Comparison of ENCODE assay signal across 10 cellular contexts in genomic region chr6:50819906-50820589, GRCh38. TPM values are rescaled to one million over a fixed set of nuclear protein-coding genes. Genes with fewer than 3 reads are reported as not detected.
DNase-seq lines count a peak whose midpoint lies in the region; FAIRE-seq and TF ChIP-seq lines count a peak whose summit lies in the region.
"Had no signal": no experiment of that assay in that cellular context is flagged by ENCODE, and none has a peak within 500 bp of the region (broad histone marks: within the 10 kb centered on the region; RNA-seq: fewer than 3 reads in every experiment).

No MANE protein-coding gene starts in this region.

- H3K4me3 Mint-ChIP-seq in H9 (peak overlapping the region; percentile 44 to 82), chondrocyte (ENCODE audit: unreplicated experiment) (peak overlapping the region; percentile 98)

- H4K20me1 ChIP-seq in H9 (ENCODE audit: control insufficient read depth, insufficient read depth, insufficient read length), result no peaks in the 10 kb centered on the region

- no peak overlapping the region for H3K14ac ChIP-seq in H9 (ENCODE audit: insufficient read depth, low read length)

- H3K9me3 Mint-ChIP-seq in H9 (peaks cover 0 to 14% of the 10 kb centered on the region in 2 experiments; a peak in 2 of 5 replicates), chondrocyte (ENCODE audit: low read depth) (no peaks in the 10 kb centered on the region)

- H3K36me3 ChIP-seq in muscle layer of colon (ENCODE audit: insufficient read depth, low read length) (no peaks in the 10 kb centered on the region), tibial artery (no peaks in the 10 kb centered on the region)

- no peak overlapping the region for H3T11ph ChIP-seq in H9 (ENCODE audit: low read length)

- H3K4ac ChIP-seq in H9 (ENCODE audit: low read depth, low read length), result no peak overlapping the region

- H3K4me1 Mint-ChIP-seq in H9 (peaks cover 45 to 64% of the 10 kb centered on the region in 2 experiments), chondrocyte (ENCODE audit: low read depth) (peaks cover 68% of the 10 kb centered on the region)

- H3K9me3 ChIP-seq in H9 (ENCODE audit: control insufficient read depth, low read depth, low read length) (no peaks in the 10 kb centered on the region), muscle layer of colon (ENCODE audit: low read length) (no peaks in the 10 kb centered on the region), tibial artery (no peaks in the 10 kb centered on the region)

- peak overlapping the region; percentile 49 for H3K27ac ChIP-seq in 22Rv1
- H3K27ac ChIP-seq in H9 (ENCODE audit: insufficient read length, low read depth, low read length), result no peak overlapping the region
- H3K27ac ChIP-seq in muscle layer of colon (ENCODE audit: low read depth, low read length), result no peak overlapping the region
- H3K27ac ChIP-seq in tibial artery, result no peak overlapping the region
- H3K27ac ChIP-seq: C4-2B, parathyroid adenoma had no signal

- H3K4me3 ChIP-seq in muscle layer of colon (ENCODE audit: low read depth in 1 of 2, low read length in 2 of 2) (peak overlapping the region; percentile 12 to 23), tibial artery (peak overlapping the region in 1 of 2 donors; percentile 37)

- no peak for TF ChIP-seq CTCF in 22Rv1 (IDR thresholded peaks at IDR 0.05)
- TF ChIP-seq CTCF in H9 (conservative IDR thresholded peaks at IDR 0.05), result no peak
- TF ChIP-seq CTCF in chondrocyte (IDR thresholded peaks at IDR 0.05), result no peak
- no peak for TF ChIP-seq CTCF in tibial artery (IDR thresholded peaks at IDR 0.05)

- H2BK5ac ChIP-seq in H9 (ENCODE audit: insufficient read length, low read length), result no peak overlapping the region

- H3K27me3 Mint-ChIP-seq in H9 (ENCODE audit: low read depth) (peaks cover 98% of the 10 kb centered on the region), chondrocyte (ENCODE audit: low read depth) (peaks cover 2% of the 10 kb centered on the region)

- H2AK5ac ChIP-seq in H9 (ENCODE audit: insufficient read length, low read length), result no peak overlapping the region

- H3K4me1 ChIP-seq in H9 (ENCODE audit: insufficient read depth, low read length) (peaks cover 4% of the 10 kb centered on the region; the same call in 1 of the 2 replicates), muscle layer of colon (ENCODE audit: insufficient read depth, low read length) (peaks cover 13% of the 10 kb centered on the region), tibial artery (peaks cover 0 to 28% (median 19%) of the 10 kb centered on the region in 4 donors)
- H3K4me1 ChIP-seq: parathyroid adenoma had no signal

- no peak overlapping the region for H2BK20ac ChIP-seq in H9 (ENCODE audit: low read depth, low read length, poor library complexity, severe bottlenecking)

- H3K23me2 ChIP-seq in H9 (ENCODE audit: insufficient read length, low read depth, low read length, poor library complexity, severe bottlenecking), result peaks cover 7% of the 10 kb centered on the region

- H2BK15ac ChIP-seq in H9 (ENCODE audit: low read depth, low read length), result no peak overlapping the region

- H2BK12ac ChIP-seq in H9 (ENCODE audit: insufficient read length, low read depth, low read length), result no peak overlapping the region

- no peaks in the 10 kb centered on the region for H3K79me1 ChIP-seq in H9 (ENCODE audit: insufficient read depth, low read depth, low read length, poor library complexity, severe bottlenecking)

- H2BK120ac ChIP-seq in H9 (ENCODE audit: low read depth, low read length, poor library complexity, severe bottlenecking), result no peak overlapping the region

- H3K36me3 Mint-ChIP-seq in H9 (ENCODE audit: insufficient read depth in 1 of 3, low read depth in 3 of 3), result no peaks in the 10 kb centered on the region
- peaks cover 3% of the 10 kb centered on the region for H3K36me3 Mint-ChIP-seq in chondrocyte (ENCODE audit: low read depth)

- H3K27me3 ChIP-seq in H9 (ENCODE audit: insufficient read depth, low read length) (peaks cover 79% of the 10 kb centered on the region), muscle layer of colon (ENCODE audit: control insufficient read depth in 1 of 2, insufficient read depth in 2 of 2, low read length in 2 of 2) (peaks cover 72 to 82% of the 10 kb centered on the region in 2 donors), tibial artery (peaks cover 0 to 97% of the 10 kb centered on the region in 2 donors)

- H3K79me2 ChIP-seq in H9 (ENCODE audit: insufficient read depth, low read length), result no peaks in the 10 kb centered on the region
- H3K79me2 ChIP-seq: parathyroid adenoma had no signal

- intact Hi-C loops in posterior vena cava (cut with DNase I), result loop anchor here in 1 of 2 donors (10.0 kb wide), 1 partner anchor 1205 kb away; no protein-coding TSS in a partner anchor
- intact Hi-C loops in tibial artery (cut with DNase I; ENCODE audit: low total_unique reads), result loop anchor here (10.0 kb wide), 1 partner anchor 1495 kb away; no protein-coding TSS in a partner anchor

- no peak overlapping the region for H3K56ac ChIP-seq in H9 (ENCODE audit: insufficient read length, low read depth, low read length)

- WGBS in H9 (ENCODE audit: extremely low coverage, insufficient read length, low lambda C conversion rate), result no CpG with 5 or more reads among the region's 46 CpGs

- H3K27ac Mint-ChIP-seq in H9, result no peak overlapping the region
- peak overlapping the region; percentile 99 for H3K27ac Mint-ChIP-seq in chondrocyte (ENCODE audit: unreplicated experiment)

- H4K8ac ChIP-seq in H9 (replicated peaks; ENCODE audit: insufficient read length, low read depth, low read length), result no peak overlapping the region

- peak overlapping the region; percentile 28 for H3K4me2 ChIP-seq in H9 (ENCODE audit: insufficient read depth, insufficient read length, low read length)

- no peak overlapping the region for H3K23ac ChIP-seq in H9 (ENCODE audit: insufficient read length, low read depth, low read length)

- H4K91ac ChIP-seq in H9 (ENCODE audit: insufficient read length, low read depth, low read length), result no peak overlapping the region

- H3K9ac ChIP-seq in H9 (ENCODE audit: extremely low read depth, insufficient read length, low read length) (no peak overlapping the region), muscle layer of colon (ENCODE audit: low read length) (no peak overlapping the region)
- H3K9ac ChIP-seq: parathyroid adenoma had no signal

- no peak overlapping the region for H2AFZ ChIP-seq in H9 (ENCODE audit: low read length)
- H2AFZ ChIP-seq: parathyroid adenoma had no signal

- FAIRE-seq in GM12891 (lab: Jason Lieb, UNC), result no peak

- no peak for TF ChIP-seq POLR2A in GM12891 (IDR thresholded peaks at IDR 0.05; ENCODE audit: low read depth, low read length)

- DNase-seq in H9 (peak; percentile 58), chondrocyte (ENCODE audit: low spot score) (no peak), GM12891 (ENCODE audit: insufficient read length, low spot score) (no peak), posterior vena cava (ENCODE audit: low spot score) (no peak), tibial artery (no peak)
- DNase-seq in stimulated activated CD4-positive, alpha-beta T cell treated with anti-CD3 and anti-CD28 coated beads, Interleukin-4, amount 100 ng/mL, for 24 hours, result no peak

- no peak overlapping the region for H4K5ac ChIP-seq in H9 (ENCODE audit: insufficient read length, low read depth, low read length)

- H3K18ac ChIP-seq in H9 (ENCODE audit: insufficient read length, low read depth, low read length), result no peak overlapping the region

TF ChIP-seq in GM12891, 5 proteins besides CTCF, POLR2A, EP300 and RAD21:
- TF ChIP-seq POU2F2 (IDR thresholded peaks at IDR 0.05; ENCODE audit: low read depth, low read length) (no peak), PAX5 (IDR thresholded peaks at IDR 0.05; ENCODE audit: insufficient read depth, low read length, severe bottlenecking) (no peak), POLR2AphosphoS5 (IDR thresholded peaks at IDR 0.05; ENCODE audit: low read depth, low read length) (no peak), SPI1 (IDR thresholded peaks at IDR 0.05; ENCODE audit: low read depth, low read length) (no peak), TAF1 (IDR thresholded peaks at IDR 0.05; ENCODE audit: low read depth, low read length) (no peak)

RNA-seq across cellular contexts. Expression of gene TFAP2B, which starts 1.4 kb away (rescaled TPM):
- total RNA-seq in H9 (2021), result not detected in 2 replicates
- total RNA-seq in chondrocyte, result 6.4 to 16.7 TPM (median 14.8 TPM) in 3 replicates
- not detected for polyA plus RNA-seq in GM12891 (2012; ENCODE audit: low read depth, missing spikeins)
- total RNA-seq in posterior vena cava, result not detected
